28 cellular contexts compared by ENCODE assay signal in genomic region chr16:3542601-3543373, GRCh38. TPM values are rescaled to one million over a fixed set of nuclear protein-coding genes. Genes with fewer than 3 reads are reported as not detected.
A peak's percentile ranks its signal among the peaks of the same experiment; 100 is the strongest.
DNase-seq lines count a peak whose midpoint lies in the region; ATAC-seq and TF ChIP-seq lines count a peak whose summit lies in the region.
"Had no signal": no experiment of that assay in that cellular context is flagged by ENCODE, and none has a peak within 500 bp of the region (broad histone marks: within the 10 kb centered on the region; RNA-seq: fewer than 3 reads in every experiment).

No MANE protein-coding gene starts in this region.

- peaks cover 12% of the 10 kb centered on the region; the same call in 1 of the 2 replicates for H3K4me1 ChIP-seq in HUES48 (ENCODE audit: control insufficient read depth, insufficient read depth, low read length)
- peaks cover 26% of the 10 kb centered on the region for H3K4me1 ChIP-seq in psoas muscle
- H3K4me1 ChIP-seq in left lung, result no peaks in the 10 kb centered on the region
- no peaks in the 10 kb centered on the region for H3K4me1 ChIP-seq in uterus
- H3K4me1 ChIP-seq: body of pancreas, gastroesophageal sphincter had no signal

- H3K27me3 ChIP-seq in HUES48 (ENCODE audit: control insufficient read depth, insufficient read depth, low read length), result no peaks in the 10 kb centered on the region
- H3K27me3 ChIP-seq in psoas muscle (ENCODE audit: insufficient read depth in 3 of 3, low read length in 2 of 3), result no peaks in the 10 kb centered on the region
- no peaks in the 10 kb centered on the region for H3K27me3 ChIP-seq in left lung
- no peaks in the 10 kb centered on the region for H3K27me3 ChIP-seq in uterus
- H3K27me3 ChIP-seq: body of pancreas, gastroesophageal sphincter, right atrium auricular region had no signal

- H3K36me3 Mint-ChIP-seq in activated CD8-positive, alpha-beta T cell treated with anti-CD3 and anti-CD28 coated beads for 36 hours (ENCODE audit: low read depth), result peaks cover 13% of the 10 kb centered on the region
- peaks cover 60% of the 10 kb centered on the region for H3K36me3 Mint-ChIP-seq in activated CD8-positive, alpha-beta T cell treated with anti-CD3 and anti-CD28 coated beads, Interleukin-2, amount 10 ng/mL, durations not matched to agents 7 days and 5 days (ENCODE audit: low read depth)

- H3K27me3 Mint-ChIP-seq in activated CD8-positive, alpha-beta T cell treated with anti-CD3 and anti-CD28 coated beads for 36 hours, result no peaks in the 10 kb centered on the region
- no peaks in the 10 kb centered on the region for H3K27me3 Mint-ChIP-seq in activated CD8-positive, alpha-beta T cell treated with anti-CD3 and anti-CD28 coated beads, Interleukin-2, amount 10 ng/mL, durations not matched to agents 7 days and 5 days (ENCODE audit: low read depth)

- H3K36me3 ChIP-seq in HUES48 (ENCODE audit: control insufficient read depth, insufficient read depth, low read length) (0 out of 2 replicates have a peak, but pooled peaks cover 8% of the 10 kb centered on the region), psoas muscle (ENCODE audit: insufficient read depth in 1 of 2, low read depth in 1 of 2) (peaks cover 0 to 9% of the 10 kb centered on the region in 2 donors), left lung (peaks cover 0 to 35% of the 10 kb centered on the region in 2 donors), uterus (no peaks in the 10 kb centered on the region)

- H3K9me3 Mint-ChIP-seq in activated CD8-positive, alpha-beta T cell treated with anti-CD3 and anti-CD28 coated beads for 36 hours, result no peaks in the 10 kb centered on the region
- no peaks in the 10 kb centered on the region for H3K9me3 Mint-ChIP-seq in activated CD8-positive, alpha-beta T cell treated with anti-CD3 and anti-CD28 coated beads, Interleukin-2, amount 10 ng/mL, durations not matched to agents 7 days and 5 days (ENCODE audit: insufficient read depth)
- H3K9me3 Mint-ChIP-seq: T-helper 2 cell treated with Interferon-gamma antibody and Interleukin-4, amounts not matched to agents 5 μg/mL and 100 μg/mL, for 36 hours had no signal

- no peaks in the 10 kb centered on the region for H3K9me3 ChIP-seq in HUES48 (ENCODE audit: control insufficient read depth, insufficient read depth, low read length)
- no peaks in the 10 kb centered on the region for H3K9me3 ChIP-seq in psoas muscle
- H3K9me3 ChIP-seq in left lung, result no peaks in the 10 kb centered on the region
- no peaks in the 10 kb centered on the region for H3K9me3 ChIP-seq in uterus
- H3K9me3 ChIP-seq: body of pancreas, gastroesophageal sphincter, right atrium auricular region had no signal

- no peak for DNase-seq in activated CD8-positive, alpha-beta T cell treated with anti-CD3 and anti-CD28 coated beads for 36 hours
- DNase-seq in activated CD8-positive, alpha-beta T cell treated with anti-CD3 and anti-CD28 coated beads, Interleukin-2, amount 10 ng/mL, durations not matched to agents 7 days and 5 days, result no peak
- peak; percentile 4 for DNase-seq in dermis blood vessel endothelial cell
- no peak for DNase-seq in psoas muscle
- DNase-seq in left lung, result no peak
- no peak for DNase-seq in uterus
- no peak for DNase-seq in HUDEP-2 (lab: John Stamatoyannopoulos, UW; ENCODE audit: unreplicated experiment in 76 of 76)
- DNase-seq: activated gamma-delta T cell treated with Interleukin-2 at 50 U/mL for 16 hours; body of pancreas; cortex of kidney; DMS79 treated with DMSO at 0.1 percent for 48 hours; left cardiac atrium; NCI-H1092; NCI-H2081; NCI-H524 treated with DMSO at 0.1 percent for 48 hours; occipital lobe; OCI-M1; SIG-M5; stimulated activated naive CD4-positive, alpha-beta T cell; trophoblast cell had no signal

- no peak for ATAC-seq in activated CD8-positive, alpha-beta T cell treated with anti-CD3 and anti-CD28 coated beads for 36 hours
- ATAC-seq in activated CD8-positive, alpha-beta T cell treated with anti-CD3 and anti-CD28 coated beads, Interleukin-2, amount 10 ng/mL, durations not matched to agents 7 days and 5 days, result no peak
- ATAC-seq in psoas muscle, result peak in 1 of 4 donors; percentile 21
- ATAC-seq in left lung, result no peak
- ATAC-seq: body of pancreas, gastroesophageal sphincter had no signal

- no peak overlapping the region for H3K9ac ChIP-seq in HUES48 (ENCODE audit: low read depth, low read length)
- H3K9ac ChIP-seq: KMS-11 had no signal

- TF ChIP-seq CTCF in activated CD8-positive, alpha-beta T cell treated with anti-CD3 and anti-CD28 coated beads for 36 hours (IDR thresholded peaks at IDR 0.05), result no peak
- no peak for TF ChIP-seq CTCF in psoas muscle (IDR thresholded peaks at IDR 0.05)
- no peak for TF ChIP-seq CTCF in left lung (IDR thresholded peaks at IDR 0.05)
- no peak for TF ChIP-seq CTCF in uterus (IDR thresholded peaks at IDR 0.05)

- 29 to 42% (median 33%) methylated on average over 6 of the region's 6 CpGs for WGBS in psoas muscle, 3 donors

- POLR2A ChIA-PET in activated CD8-positive, alpha-beta T cell treated with anti-CD3 and anti-CD28 coated beads for 36 hours (lab: Charles Lee), result no interaction called here
- POLR2A ChIA-PET in activated CD8-positive, alpha-beta T cell treated with anti-CD3 and anti-CD28 coated beads, Interleukin-2, amount 10 ng/mL, durations not matched to agents 7 days and 5 days (lab: Charles Lee), result no interaction called here

- no peak for TF ChIP-seq POLR2A in uterus (IDR thresholded peaks at IDR 0.05)

- intact Hi-C loops in activated CD8-positive, alpha-beta T cell treated with anti-CD3 and anti-CD28 coated beads for 36 hours (cut with micrococcal nuclease), result no loop called here
- intact Hi-C loops in psoas muscle (cut with DNase I), result no loop called here
- intact Hi-C loops in left lung (cut with DNase I), result no loop called here
- intact Hi-C loops in uterus (cut with DNase I; ENCODE audit: low total_unique reads), result no loop called here

- H3K27ac ChIP-seq in HUES48 (ENCODE audit: low read depth, low read length) (peak overlapping the region; percentile 3), psoas muscle (peak overlapping the region; percentile 33), left lung (no peak overlapping the region), uterus (no peak overlapping the region)
- H3K27ac ChIP-seq: body of pancreas, C4-2B, epithelial cell of prostate, gastroesophageal sphincter, KMS-11, right atrium auricular region had no signal

- CTCF ChIA-PET in activated CD8-positive, alpha-beta T cell treated with anti-CD3 and anti-CD28 coated beads for 36 hours (lab: Charles Lee), result no interaction called here
- CTCF ChIA-PET in activated CD8-positive, alpha-beta T cell treated with anti-CD3 and anti-CD28 coated beads, Interleukin-2, amount 10 ng/mL, durations not matched to agents 7 days and 5 days (lab: Charles Lee), result no interaction called here

- H3K4me3 ChIP-seq in HUES48 (ENCODE audit: low read depth, low read length), result no peak overlapping the region
- H3K4me3 ChIP-seq in psoas muscle, result no peak overlapping the region
- no peak overlapping the region for H3K4me3 ChIP-seq in left lung
- no peak overlapping the region for H3K4me3 ChIP-seq in uterus
- H3K4me3 ChIP-seq: body of pancreas, gastroesophageal sphincter, right atrium auricular region had no signal

- no peak overlapping the region for H3K4me3 Mint-ChIP-seq in activated CD8-positive, alpha-beta T cell treated with anti-CD3 and anti-CD28 coated beads for 36 hours
- H3K4me3 Mint-ChIP-seq in activated CD8-positive, alpha-beta T cell treated with anti-CD3 and anti-CD28 coated beads, Interleukin-2, amount 10 ng/mL, durations not matched to agents 7 days and 5 days, result no peak overlapping the region
- H3K4me3 Mint-ChIP-seq: T-helper 2 cell treated with Interferon-gamma antibody and Interleukin-4, amounts not matched to agents 5 μg/mL and 100 μg/mL, for 36 hours had no signal

- H3K4me1 Mint-ChIP-seq in activated CD8-positive, alpha-beta T cell treated with anti-CD3 and anti-CD28 coated beads for 36 hours (ENCODE audit: low read depth), result no peaks in the 10 kb centered on the region
- H3K4me1 Mint-ChIP-seq in activated CD8-positive, alpha-beta T cell treated with anti-CD3 and anti-CD28 coated beads, Interleukin-2, amount 10 ng/mL, durations not matched to agents 7 days and 5 days (ENCODE audit: low read depth), result no peaks in the 10 kb centered on the region

- H3K27ac Mint-ChIP-seq in activated CD8-positive, alpha-beta T cell treated with anti-CD3 and anti-CD28 coated beads for 36 hours, result peak overlapping the region; percentile 16
- no peak overlapping the region for H3K27ac Mint-ChIP-seq in activated CD8-positive, alpha-beta T cell treated with anti-CD3 and anti-CD28 coated beads, Interleukin-2, amount 10 ng/mL, durations not matched to agents 7 days and 5 days

RNA-seq across cellular contexts. Expression of gene NLRC3, which starts 34.4 kb away (rescaled TPM):
- total RNA-seq in activated CD8-positive, alpha-beta T cell treated with anti-CD3 and anti-CD28 coated beads for 36 hours, result 10 to 100 TPM; 17.9 to 19.8 TPM
- 10 to 100 TPM; 92.6 to 94.6 TPM for total RNA-seq in activated CD8-positive, alpha-beta T cell treated with anti-CD3 and anti-CD28 coated beads, Interleukin-2, amount 10 ng/mL, durations not matched to agents 7 days and 5 days
- total RNA-seq in dermis blood vessel endothelial cell (2.0 and 9.5 TPM in 2 replicates), psoas muscle (1 to 10 TPM in 1 of 4 donors, under 1 TPM in 3; 0.47 to 1.4 (median 0.77) TPM), left lung (1 to 10 TPM; 1.9 to 3.6 TPM), uterus (1 to 10 TPM in 1 of 4 donors, under 1 TPM in 3; under 0.01 to 1.5 (median 0.68) TPM)
- 1 to 10 TPM in 1 of 3 donors, under 1 TPM in 2; 0.25 to 1.3 (median 0.32) TPM for polyA plus RNA-seq in psoas muscle

RNA-seq across cellular contexts. Expression of gene CLUAP1, which starts 42.0 kb away (rescaled TPM):
- 10 to 100 TPM; 10.5 to 11.8 TPM for total RNA-seq in activated CD8-positive, alpha-beta T cell treated with anti-CD3 and anti-CD28 coated beads for 36 hours
- 10 to 100 TPM; 15.4 to 16.1 TPM for total RNA-seq in activated CD8-positive, alpha-beta T cell treated with anti-CD3 and anti-CD28 coated beads, Interleukin-2, amount 10 ng/mL, durations not matched to agents 7 days and 5 days
- total RNA-seq in dermis blood vessel endothelial cell (12.1 and 17.3 TPM in 2 replicates), psoas muscle (10 to 100 TPM; 16.7 to 19.5 (median 17.9) TPM), left lung (10 to 100 TPM; 21.6 to 27.3 TPM), uterus (10 to 100 TPM; 33.9 to 55.0 (median 43.1) TPM)
- 10 to 100 TPM in 1 of 3 donors, 1 to 10 TPM in 2; 7.4 to 17.3 (median 8.2) TPM for polyA plus RNA-seq in psoas muscle

RNA-seq across cellular contexts. Expression of gene C16orf90, which starts 47.5 kb away (rescaled TPM):
- total RNA-seq in activated CD8-positive, alpha-beta T cell treated with anti-CD3 and anti-CD28 coated beads for 36 hours, result not detected
- not detected for total RNA-seq in activated CD8-positive, alpha-beta T cell treated with anti-CD3 and anti-CD28 coated beads, Interleukin-2, amount 10 ng/mL, durations not matched to agents 7 days and 5 days
- total RNA-seq in dermis blood vessel endothelial cell, result not detected in 2 replicates
- not detected for total RNA-seq in psoas muscle
- not detected for polyA plus RNA-seq in psoas muscle
- total RNA-seq in left lung, result not detected
- not detected for total RNA-seq in uterus
- total RNA-seq: body of pancreas, gastroesophageal sphincter, H7, left cardiac atrium, occipital lobe, right atrium auricular region had no signal

Comparison
In these comparisons a context has a peak if more than half of its experiments do, and no peak if none do; other contexts are left out.
1. H3K27ac ChIP-seq: peak in HUES48 (single experiment) and psoas muscle (single experiment); none in left lung (0 of 2) and uterus (0 of 2).